In the genomic region with DNA sequence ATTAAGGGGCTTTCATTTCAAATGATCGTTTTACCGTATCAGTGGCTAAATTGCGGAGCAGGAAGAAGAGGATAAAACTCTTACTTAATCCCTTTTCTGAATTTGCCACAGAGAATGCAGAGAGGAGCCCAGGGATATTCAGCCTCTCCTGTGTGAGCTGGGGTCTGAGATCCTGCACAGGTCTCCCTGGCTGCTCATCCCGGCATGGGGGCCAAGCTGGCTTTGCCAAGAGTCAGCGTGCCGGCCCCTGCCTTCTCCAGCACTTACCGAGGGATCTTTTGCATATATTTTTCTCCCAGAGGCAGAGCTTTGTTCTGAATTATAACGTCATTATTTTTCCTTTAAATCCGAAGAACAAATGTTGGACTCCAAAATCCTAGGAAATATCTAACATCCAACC, we compare ENCODE assay signal across 16 cellular contexts.
DNase-seq lines count a peak whose midpoint lies in the region; ATAC-seq and TF ChIP-seq lines count a peak whose summit lies in the region.
"Had no signal": no experiment of that assay in that cellular context is flagged by ENCODE, and none has a peak within 500 bp of the region (broad histone marks: within the 10 kb centered on the region; RNA-seq: fewer than 3 reads in every experiment).

No MANE protein-coding gene starts in this region.

- no peak overlapping the region for H3K4me3 Mint-ChIP-seq in H9
- no peak overlapping the region for H3K4me3 Mint-ChIP-seq in T-helper 17 cell
- H3K4me3 Mint-ChIP-seq: B cell; CD4-positive, alpha-beta T cell; HFFc6 had no signal

- TF ChIP-seq CTCF in H9 (conservative IDR thresholded peaks at IDR 0.05) (no peak), osteoblast (IDR thresholded peaks at IDR 0.05; ENCODE audit: extremely low read depth, low read depth, low read length) (no peak), breast epithelium (IDR thresholded peaks at IDR 0.05) (no peak)

- intact Hi-C loops in breast epithelium (cut with DNase I; ENCODE audit: low total_unique reads), result no loop called here

- no peak overlapping the region for H4K8ac ChIP-seq in H9 (replicated peaks; ENCODE audit: insufficient read length, low read depth, low read length)

- no peaks in the 10 kb centered on the region for H3K79me2 ChIP-seq in H9 (ENCODE audit: insufficient read depth, low read length)
- no peaks in the 10 kb centered on the region for H3K79me2 ChIP-seq in osteoblast (ENCODE audit: insufficient read depth, low read length)

- peaks cover 29 to 31% of the 10 kb centered on the region in 2 experiments for H3K4me1 Mint-ChIP-seq in H9
- no peaks in the 10 kb centered on the region for H3K4me1 Mint-ChIP-seq in T-helper 17 cell
- H3K4me1 Mint-ChIP-seq: B cell had no signal

- H3K27me3 ChIP-seq in H9 (ENCODE audit: insufficient read depth, low read length) (no peaks in the 10 kb centered on the region), osteoblast (ENCODE audit: insufficient read depth, low read length) (no peaks in the 10 kb centered on the region), breast epithelium (no peaks in the 10 kb centered on the region)

- no peak overlapping the region for H2BK5ac ChIP-seq in H9 (ENCODE audit: insufficient read length, low read length)

- H3K14ac ChIP-seq in H9 (ENCODE audit: insufficient read depth, low read length), result no peak overlapping the region

- H3K27me3 Mint-ChIP-seq in H9 (ENCODE audit: low read depth) (no peaks in the 10 kb centered on the region; the same call in 1 of the 2 replicates), T-helper 17 cell (peaks cover 28% of the 10 kb centered on the region)
- H3K27me3 Mint-ChIP-seq: B cell; CD4-positive, alpha-beta T cell had no signal

- H3K27ac ChIP-seq in H9 (ENCODE audit: insufficient read length, low read depth, low read length) (no peak overlapping the region), osteoblast (ENCODE audit: low read depth, low read length) (no peak overlapping the region), breast epithelium (no peak overlapping the region)
- H3K27ac ChIP-seq: HL-60 had no signal

- H3K56ac ChIP-seq in H9 (ENCODE audit: insufficient read length, low read depth, low read length), result no peak overlapping the region

- H2AFZ ChIP-seq in H9 (ENCODE audit: low read length), result no peak overlapping the region
- H2AFZ ChIP-seq in osteoblast (ENCODE audit: low read length), result peak overlapping the region; percentile 29

- no peak overlapping the region for H2BK20ac ChIP-seq in H9 (ENCODE audit: low read depth, low read length, poor library complexity, severe bottlenecking)

- H3K4me2 ChIP-seq in H9 (ENCODE audit: insufficient read depth, insufficient read length, low read length) (no peak overlapping the region), osteoblast (ENCODE audit: insufficient read depth, low read length) (no peak overlapping the region)

- H3K9me3 ChIP-seq in H9 (ENCODE audit: control insufficient read depth, low read depth, low read length), result no peaks in the 10 kb centered on the region
- peaks cover 4% of the 10 kb centered on the region for H3K9me3 ChIP-seq in osteoblast (ENCODE audit: low read depth, low read length)
- no peaks in the 10 kb centered on the region for H3K9me3 ChIP-seq in T-helper 17 cell (ENCODE audit: control insufficient read depth, low read length, poor library complexity, severe bottlenecking)
- peaks cover 0 to 13% of the 10 kb centered on the region in 2 donors for H3K9me3 ChIP-seq in breast epithelium

- peak overlapping the region in 2 of 3 experiments; percentile 63 to 87; a peak in 4 of 7 replicates for H3K27ac Mint-ChIP-seq in H9
- no peak overlapping the region for H3K27ac Mint-ChIP-seq in T-helper 17 cell
- H3K27ac Mint-ChIP-seq: B cell; CD4-positive, alpha-beta T cell; HFFc6 had no signal

- no peak overlapping the region for H3T11ph ChIP-seq in H9 (ENCODE audit: low read length)

- no peak overlapping the region for H3K9ac ChIP-seq in H9 (ENCODE audit: extremely low read depth, insufficient read length, low read length)

- no peak overlapping the region for H2AK5ac ChIP-seq in H9 (ENCODE audit: insufficient read length, low read length)

- no peak overlapping the region for H2BK12ac ChIP-seq in H9 (ENCODE audit: insufficient read length, low read depth, low read length)

- DNase-seq in H9, result no peak
- DNase-seq in ecto neural progenitor cell (ENCODE audit: low spot score), result peak; percentile 50
- no peak for DNase-seq in osteoblast (ENCODE audit: insufficient read length, low spot score, missing footprints)
- no peak for DNase-seq in epidermal melanocyte (ENCODE audit: insufficient read length, low spot score)
- no peak for DNase-seq in T-helper 17 cell
- DNase-seq in breast epithelium (ENCODE audit: low spot score in 2 of 2), result no peak
- DNase-seq: C1 segment of cervical spinal cord; Calu3; CD4-positive, alpha-beta T cell; DMS 273 treated with DMSO at 0.1 percent for 48 hours; GOT3; HCEC 1CT; HFFc6 had no signal

- H3K18ac ChIP-seq in H9 (ENCODE audit: insufficient read length, low read depth, low read length), result no peak overlapping the region

- H4K91ac ChIP-seq in H9 (ENCODE audit: insufficient read length, low read depth, low read length), result no peak overlapping the region

- no peaks in the 10 kb centered on the region for H4K20me1 ChIP-seq in H9 (ENCODE audit: control insufficient read depth, insufficient read depth, insufficient read length)
- H4K20me1 ChIP-seq in osteoblast (ENCODE audit: insufficient read depth, low read length), result no peaks in the 10 kb centered on the region

- no peak for ATAC-seq in GM18505 (IDR thresholded peaks at IDR 0.05; ENCODE audit: unreplicated experiment)
- no peak for ATAC-seq in T-helper 17 cell

- no peak overlapping the region for H2BK120ac ChIP-seq in H9 (ENCODE audit: low read depth, low read length, poor library complexity, severe bottlenecking)

- H3K9me3 Mint-ChIP-seq in H9, result peaks cover 9 to 31% of the 10 kb centered on the region in 2 experiments

- TF ChIP-seq POLR2A in GM18505 (IDR thresholded peaks at IDR 0.05; ENCODE audit: borderline replicate concordance, extremely low read depth, insufficient read depth, insufficient read length) (no peak), breast epithelium (IDR thresholded peaks at IDR 0.05) (no peak)

- no peaks in the 10 kb centered on the region for H3K79me1 ChIP-seq in H9 (ENCODE audit: insufficient read depth, low read depth, low read length, poor library complexity, severe bottlenecking)

- H3K4me3 ChIP-seq in osteoblast (ENCODE audit: insufficient read depth, low read length), result no peak overlapping the region
- no peak overlapping the region for H3K4me3 ChIP-seq in breast epithelium

- H3K23me2 ChIP-seq in H9 (ENCODE audit: insufficient read length, low read depth, low read length, poor library complexity, severe bottlenecking), result no peaks in the 10 kb centered on the region

- H4K5ac ChIP-seq in H9 (ENCODE audit: insufficient read length, low read depth, low read length), result no peak overlapping the region

- no CpG with 5 or more reads among the region's 9 CpGs for WGBS in H9 (ENCODE audit: extremely low coverage, insufficient read length, low lambda C conversion rate)

- H2BK15ac ChIP-seq in H9 (ENCODE audit: low read depth, low read length), result no peak overlapping the region

- H3K36me3 Mint-ChIP-seq in H9 (ENCODE audit: insufficient read depth in 1 of 3, low read depth in 3 of 3) (peaks cover 2 to 34% (median 9%) of the 10 kb centered on the region in 3 experiments; a peak in 6 of 7 replicates), T-helper 17 cell (ENCODE audit: low read depth) (peaks cover 2% of the 10 kb centered on the region)

- H3K36me3 ChIP-seq in osteoblast (ENCODE audit: insufficient read depth, low read length) (no peaks in the 10 kb centered on the region), breast epithelium (no peaks in the 10 kb centered on the region)

- H3K4ac ChIP-seq in H9 (ENCODE audit: low read depth, low read length), result no peak overlapping the region

- H3K4me1 ChIP-seq in H9 (ENCODE audit: insufficient read depth, low read length), result no peaks in the 10 kb centered on the region
- H3K4me1 ChIP-seq in osteoblast (ENCODE audit: insufficient read depth, low read length), result no peaks in the 10 kb centered on the region
- no peaks in the 10 kb centered on the region for H3K4me1 ChIP-seq in breast epithelium

- H3K23ac ChIP-seq in H9 (ENCODE audit: insufficient read length, low read depth, low read length), result no peak overlapping the region
